Comparison of ENCODE assay signal across 8 cellular contexts in the genomic region with DNA sequence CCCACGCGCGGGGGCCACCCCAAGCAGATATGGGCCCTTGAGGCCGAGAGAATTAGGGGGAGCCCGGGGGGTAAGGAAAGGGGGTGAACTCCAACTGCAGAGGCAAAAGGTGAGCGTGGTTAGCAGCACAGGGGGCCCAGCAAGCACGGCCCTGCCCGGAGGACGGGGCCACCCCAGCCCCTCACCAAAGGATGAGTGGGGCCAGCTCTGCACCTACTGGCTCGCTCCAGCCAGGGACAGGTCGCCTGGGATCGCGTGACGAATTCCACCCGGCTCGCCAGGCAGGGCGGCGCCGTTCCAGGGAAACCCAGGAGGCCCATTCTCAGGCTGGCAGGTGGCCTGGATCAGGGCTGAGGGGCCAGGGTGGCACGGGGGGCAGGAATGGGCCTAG. TPM values are rescaled to one million over a fixed set of nuclear protein-coding genes. Genes with fewer than 3 reads are reported as not detected.
DNase-seq lines count a peak whose midpoint lies in the region; ATAC-seq, FAIRE-seq and TF ChIP-seq lines count a peak whose summit lies in the region.
"Had no signal": no experiment of that assay in that cellular context is flagged by ENCODE, and none has a peak within 500 bp of the region (broad histone marks: within the 10 kb centered on the region; RNA-seq: fewer than 3 reads in every experiment).

No MANE protein-coding gene starts in this region.

- CTCF ChIA-PET in CD8-positive, alpha-beta T cell (lab: Charles Lee): interaction anchor here (0.7 to 4.2 kb wide), 24 partner anchors 11 to 400 kb away, joined by 3 to 61 read pairs (median 4); partner anchors contain the start of gene BIN1
- CTCF ChIA-PET in Panc1 (lab: Charles Lee): interaction anchor here (0.6 to 1.4 kb wide), 8 partner anchors 9 to 129 kb away, joined by 3 to 12 read pairs (median 3); no protein-coding TSS in a partner anchor

- no peak for DNase-seq in CD8-positive, alpha-beta T cell
- DNase-seq in Panc1 (ENCODE audit: low read depth, low spot score) (no peak), dorsolateral prefrontal cortex (no peak), gastrocnemius medialis (peak in 1 of 2 donors; percentile 80), H54 (ENCODE audit: insufficient read length, low spot score) (no peak), body of pancreas (no peak), ureter (ENCODE audit: low spot score) (no peak)

- no peak overlapping the region for H3K4me3 Mint-ChIP-seq in CD8-positive, alpha-beta T cell

- H3K4me3 ChIP-seq in CD8-positive, alpha-beta T cell (ENCODE audit: low read depth, low read length): no peak overlapping the region
- H3K4me3 ChIP-seq in Panc1 (ENCODE audit: low read depth in 2 of 2, low read length in 2 of 2): no peak overlapping the region
- peak overlapping the region in 16 of 59 donors; percentile 4 to 44 (median 22) for H3K4me3 ChIP-seq in dorsolateral prefrontal cortex
- peak overlapping the region; percentile 13 to 44 (median 31) for H3K4me3 ChIP-seq in gastrocnemius medialis
- H3K4me3 ChIP-seq in body of pancreas: no peak overlapping the region
- H3K4me3 ChIP-seq: transverse colon had no signal

- no peaks in the 10 kb centered on the region for H3K27me3 Mint-ChIP-seq in CD8-positive, alpha-beta T cell (ENCODE audit: low read depth)

- no peak for FAIRE-seq in H54 (lab: Jason Lieb, UNC)

- peaks cover 49% of the 10 kb centered on the region for H3K36me3 ChIP-seq in CD8-positive, alpha-beta T cell (ENCODE audit: insufficient read depth, low read length)
- no peaks in the 10 kb centered on the region for H3K36me3 ChIP-seq in Panc1 (ENCODE audit: control insufficient read depth, insufficient read depth, low read length)
- H3K36me3 ChIP-seq in gastrocnemius medialis: peaks cover 0 to 19% of the 10 kb centered on the region in 2 donors
- no peaks in the 10 kb centered on the region for H3K36me3 ChIP-seq in body of pancreas (replicated peaks in 1 of 2; ENCODE audit: insufficient read depth in 1 of 2, low read depth in 2 of 2)
- H3K36me3 ChIP-seq: transverse colon had no signal

- peak overlapping the region; percentile 70 for H3K27ac Mint-ChIP-seq in CD8-positive, alpha-beta T cell

- H3K9me3 ChIP-seq in CD8-positive, alpha-beta T cell (ENCODE audit: low read length): no peaks in the 10 kb centered on the region
- H3K9me3 ChIP-seq in Panc1 (ENCODE audit: control insufficient read depth, insufficient read depth, low read depth, low read length) (no peaks in the 10 kb centered on the region), gastrocnemius medialis (no peaks in the 10 kb centered on the region), body of pancreas (no peaks in the 10 kb centered on the region)
- H3K9me3 ChIP-seq: transverse colon had no signal

- no peaks in the 10 kb centered on the region for H3K27me3 ChIP-seq in CD8-positive, alpha-beta T cell (ENCODE audit: insufficient read depth, low read length)
- H3K27me3 ChIP-seq in Panc1 (ENCODE audit: control insufficient read depth, insufficient read depth, low read length) (no peaks in the 10 kb centered on the region), dorsolateral prefrontal cortex (no peaks in the 10 kb centered on the region), gastrocnemius medialis (no peaks in the 10 kb centered on the region), body of pancreas (no peaks in the 10 kb centered on the region)
- H3K27me3 ChIP-seq: transverse colon had no signal

- in situ Hi-C loops in Panc1 (cut with HindIII; ENCODE audit: low pct_unique_long_range_greater_than_20kb, low sequenced_read_pairs) (no loop called here), gastrocnemius medialis (cut with MboI; ENCODE audit: low sequenced_read_pairs in 4 of 4) (loop anchor here in 1 of 4 donors (10.0 to 25.0 kb wide), 2 partner anchors 86 to 444 kb away; no protein-coding TSS in a partner anchor)

- intact Hi-C loops in CD8-positive, alpha-beta T cell (cut with DNase I, micrococcal nuclease): loop anchor here (1.0 to 10.0 kb wide), 8 partner anchors 13 to 414 kb away; partner anchors contain the start of genes BIN1 (in 2 of the 2) and ERCC3 (in 1 of the 2)
- intact Hi-C loops in Panc1 (cut with micrococcal nuclease; ENCODE audit: unreplicated experiment) (loop anchor here (10.0 kb wide), 1 partner anchor 106 kb away; no protein-coding TSS in a partner anchor), dorsolateral prefrontal cortex (cut with DNase I) (loop anchor here (2.0 to 5.0 kb wide), 2 partner anchors 76 to 89 kb away; no protein-coding TSS in a partner anchor), gastrocnemius medialis (cut with DNase I; ENCODE audit: low total_unique reads) (loop anchor here (1.0 to 10.0 kb wide), 3 partner anchors 16 to 344 kb away; partner anchors contain the start of gene MAP3K2), body of pancreas (cut with DNase I) (no loop called here)

- TF ChIP-seq POLR2A in gastrocnemius medialis (IDR thresholded peaks at IDR 0.05) (no peak), H54 (IDR thresholded peaks at IDR 0.05; ENCODE audit: low read depth, low read length) (no peak), body of pancreas (IDR thresholded peaks at IDR 0.05) (no peak)

- POLR2A ChIA-PET in CD8-positive, alpha-beta T cell (lab: Charles Lee): interaction anchor here (1.0 to 1.5 kb wide), 4 partner anchors 8 to 36 kb away, joined by 3 to 8 read pairs (median 3); no protein-coding TSS in a partner anchor
- POLR2A ChIA-PET in Panc1 (lab: Charles Lee): no interaction called here

- TF ChIP-seq CTCF in CD8-positive, alpha-beta T cell (IDR thresholded peaks at IDR 0.05): no peak
- TF ChIP-seq CTCF in Panc1 (IDR thresholded peaks at IDR 0.05): peak; percentile 69
- TF ChIP-seq CTCF in dorsolateral prefrontal cortex (IDR thresholded peaks at IDR 0.05 in 54 of 56, conservative IDR thresholded peaks at IDR 0.05 in 2 of 56; ENCODE audit: low read depth in 1 of 56, partially characterized antibody in 56 of 56): peak in 1 of 56 donors; percentile 8
- TF ChIP-seq CTCF in gastrocnemius medialis (IDR thresholded peaks at IDR 0.05 in 4 of 5, conservative IDR thresholded peaks at IDR 0.05 in 1 of 5): peak in 2 of 5 experiments; percentile 8 to 35
- TF ChIP-seq CTCF in body of pancreas (IDR thresholded peaks at IDR 0.05): peak in 1 of 7 experiments; percentile 10

- peak; percentile 7 for ATAC-seq in CD8-positive, alpha-beta T cell
- no peak for ATAC-seq in Panc1
- ATAC-seq in gastrocnemius medialis: peak; percentile 6
- no peak for ATAC-seq in body of pancreas

- peaks cover 39% of the 10 kb centered on the region for H3K4me1 Mint-ChIP-seq in CD8-positive, alpha-beta T cell (ENCODE audit: low read depth)

- H3K4me1 ChIP-seq in CD8-positive, alpha-beta T cell (ENCODE audit: insufficient read depth, low read length): peaks cover 12% of the 10 kb centered on the region
- H3K4me1 ChIP-seq in Panc1 (ENCODE audit: control insufficient read depth, insufficient read depth, low read length) (peaks cover 21% of the 10 kb centered on the region), gastrocnemius medialis (peaks cover 87 to 97% of the 10 kb centered on the region in 2 donors), body of pancreas (peaks cover 4% of the 10 kb centered on the region)

- H3K27ac ChIP-seq in CD8-positive, alpha-beta T cell (ENCODE audit: low read depth, low read length): no peak overlapping the region
- H3K27ac ChIP-seq in Panc1 (ENCODE audit: low read length) (no peak overlapping the region), dorsolateral prefrontal cortex (peak overlapping the region in 58 of 59 donors; percentile 53 to 99 (median 95)), gastrocnemius medialis (peak overlapping the region; percentile 97 to 100 (median 100)), body of pancreas (no peak overlapping the region)

- no TSS peak for BruUV-seq in Panc1 (replicated peaks; lab: Mats Ljungman, UMichigan)

- peaks cover 71% of the 10 kb centered on the region for H3K36me3 Mint-ChIP-seq in CD8-positive, alpha-beta T cell

- no peaks in the 10 kb centered on the region for H3K9me3 Mint-ChIP-seq in CD8-positive, alpha-beta T cell

- WGBS in body of pancreas, 2 donors: 83 to 87% methylated on average over 10 to 17 of the region's 20 CpGs

RNA-seq across cellular contexts. Expression of gene BIN1, which starts 38.6 kb away (rescaled TPM):
- total RNA-seq in CD8-positive, alpha-beta T cell: 10 to 100 TPM; 92.1 to 92.4 TPM
- total RNA-seq in Panc1 (2021; ENCODE audit: unreplicated experiment): 58.6 TPM
- 77.0 TPM for polyA plus RNA-seq in Panc1 (2012; ENCODE audit: insufficient read length)
- 100 to 1,000 TPM; 151 to 703 (median 290) TPM for total RNA-seq in dorsolateral prefrontal cortex
- total RNA-seq in gastrocnemius medialis: 1,000 to 10,000 TPM; 1,150 to 2,167 (median 1,736) TPM
- 10 to 100 TPM; 24.4 to 43.5 TPM for total RNA-seq in body of pancreas
- total RNA-seq in ureter: 51.6 TPM

Comparison
In these comparisons a context has a peak if more than half of its experiments do, and no peak if none do; other contexts are left out.
1. ATAC-seq: peak in CD8-positive, alpha-beta T cell (single experiment) and gastrocnemius medialis (2 of 2); none in Panc1 (single experiment) and body of pancreas (single experiment).
2. H3K27ac ChIP-seq: peak in dorsolateral prefrontal cortex (58 of 59) and gastrocnemius medialis (4 of 4); none in CD8-positive, alpha-beta T cell (single experiment), Panc1 (single experiment) and body of pancreas (0 of 4).
3. H3K4me3 ChIP-seq: peak in gastrocnemius medialis (4 of 4); none in CD8-positive, alpha-beta T cell (single experiment), Panc1 (0 of 2) and body of pancreas (0 of 2).